ENCODE assay signal across 38 cellular contexts in the genomic region with DNA sequence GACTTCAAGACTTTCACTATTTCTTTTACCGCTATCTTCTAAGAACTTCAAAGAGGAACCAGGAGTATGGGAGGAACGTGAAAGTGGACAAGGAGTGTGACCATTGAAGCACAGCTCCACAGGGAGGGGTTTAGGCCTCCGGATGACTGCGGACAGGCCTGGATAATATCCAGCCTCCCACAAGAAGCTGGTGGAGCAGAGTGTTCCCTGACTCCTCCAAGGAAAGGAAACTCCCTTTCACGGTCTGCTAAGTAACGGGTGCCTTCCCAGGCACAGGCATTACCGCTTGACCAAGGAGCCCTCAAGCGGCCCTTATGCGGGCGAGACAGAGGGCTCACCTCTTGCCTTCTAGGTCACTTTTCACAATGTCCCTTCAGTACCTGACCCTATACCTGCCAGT.
"Had no signal": no experiment of that assay in that cellular context is flagged by ENCODE, and none has a peak within 500 bp of the region (broad histone marks: within the 10 kb centered on the region; RNA-seq: fewer than 3 reads in every experiment).

No MANE protein-coding gene starts in this region.

- H3K9me3 ChIP-seq: MG63, Peyer's patch had no signal

- H3K36me3 ChIP-seq: ascending aorta, cardiac muscle cell, MG63, Peyer's patch, WERI-Rb-1 had no signal

- H3K27me3 ChIP-seq: ascending aorta, cardiac muscle cell, MG63, Peyer's patch had no signal

- DNase-seq: activated CD4-positive, alpha-beta memory T cell treated with anti-CD3 and anti-CD28 coated beads, Interleukin-2, amount 10 ng/mL, durations not matched to agents 7 days and 5 days; activated CD4-positive, alpha-beta T cell treated with anti-CD3 and anti-CD28 coated beads for 1 hour; activated CD4-positive, alpha-beta T cell treated with anti-CD3 and anti-CD28 coated beads for 48 hours; activated CD4-positive, CD25-positive, alpha-beta regulatory T cell; activated CD8-positive, alpha-beta memory T cell treated with anti-CD3 and anti-CD28 coated beads for 24 hours; activated CD8-positive, alpha-beta memory T cell treated with anti-CD3 and anti-CD28 coated beads, Interleukin-2, amount 10 ng/mL, durations not matched to agents 7 days and 5 days; activated CD8-positive, alpha-beta memory T cell treated with anti-CD3 and anti-CD28 coated beads, Interleukin-2, amount 50 U/mL, for 48 hours; activated effector memory CD4-positive, alpha-beta T cell treated with Interleukin-2 at 50 U/mL for 16 hours; activated naive CD4-positive, alpha-beta T cell treated with anti-CD3 and anti-CD28 coated beads, Interleukin-2, amount 50 U/mL, for 16 hours; activated naive CD8-positive, alpha-beta T cell treated with anti-CD3 and anti-CD28 coated beads for 36 hours; activated T-cell treated with anti-CD3 and anti-CD28 coated beads, Interleukin-2, amount 50 U/mL, for 48 hours; amniotic stem cell; Kasumi-1; KG1; MG63; NCI-H1048; NCI-H1105 treated with DMSO at 0.1 percent for 48 hours; NCI-H1436; NCI-H1694 treated with DMSO at 0.1 percent for 48 hours; NCI-H2029; NCI-H2107; NCI-H2171; NCI-H510A; NCI-H526; NCI-H748 treated with DMSO at 0.1 percent for 48 hours; NK-92 treated with Interleukin-12 subunit alpha and Interleukin-12 subunit beta, amount 100 ng/mL, for 24 hours; PC-3; Peyer's patch; SIG-M5; T-cell; T-helper 17 cell; T-helper 9 cell; WERI-Rb-1 had no signal

- H3K4me3 Mint-ChIP-seq: activated CD4-positive, alpha-beta memory T cell treated with anti-CD3 and anti-CD28 coated beads, Interleukin-2, amount 10 ng/mL, durations not matched to agents 7 days and 5 days; activated CD8-positive, alpha-beta memory T cell treated with anti-CD3 and anti-CD28 coated beads, Interleukin-2, amount 10 ng/mL, durations not matched to agents 7 days and 5 days; activated naive CD8-positive, alpha-beta T cell treated with anti-CD3 and anti-CD28 coated beads for 36 hours; T-cell; T-helper 17 cell had no signal

- H3K27me3 Mint-ChIP-seq: activated CD4-positive, alpha-beta memory T cell treated with anti-CD3 and anti-CD28 coated beads, Interleukin-2, amount 10 ng/mL, durations not matched to agents 7 days and 5 days; activated CD8-positive, alpha-beta memory T cell treated with anti-CD3 and anti-CD28 coated beads, Interleukin-2, amount 10 ng/mL, durations not matched to agents 7 days and 5 days; activated naive CD8-positive, alpha-beta T cell treated with anti-CD3 and anti-CD28 coated beads for 36 hours; T-cell; T-helper 17 cell had no signal

- H3K4me1 Mint-ChIP-seq: activated CD4-positive, alpha-beta memory T cell treated with anti-CD3 and anti-CD28 coated beads, Interleukin-2, amount 10 ng/mL, durations not matched to agents 7 days and 5 days; activated CD8-positive, alpha-beta memory T cell treated with anti-CD3 and anti-CD28 coated beads, Interleukin-2, amount 10 ng/mL, durations not matched to agents 7 days and 5 days; activated naive CD8-positive, alpha-beta T cell treated with anti-CD3 and anti-CD28 coated beads for 36 hours; T-cell; T-helper 17 cell had no signal

- ATAC-seq: activated CD8-positive, alpha-beta memory T cell treated with anti-CD3 and anti-CD28 coated beads, Interleukin-2, amount 10 ng/mL, durations not matched to agents 7 days and 5 days; PC-3; Right ventricle myocardium inferior; SK-N-SH treated with all-trans-retinoic acid at 6 μM for 48 hours; T-cell; T-helper 17 cell had no signal

- H3K36me3 Mint-ChIP-seq: activated naive CD8-positive, alpha-beta T cell treated with anti-CD3 and anti-CD28 coated beads for 36 hours; T-cell had no signal

- H3K27ac Mint-ChIP-seq: activated CD4-positive, alpha-beta memory T cell treated with anti-CD3 and anti-CD28 coated beads, Interleukin-2, amount 10 ng/mL, durations not matched to agents 7 days and 5 days; activated CD8-positive, alpha-beta memory T cell treated with anti-CD3 and anti-CD28 coated beads, Interleukin-2, amount 10 ng/mL, durations not matched to agents 7 days and 5 days; activated naive CD8-positive, alpha-beta T cell treated with anti-CD3 and anti-CD28 coated beads for 36 hours; T-cell; T-helper 17 cell had no signal

- H3K4me3 ChIP-seq: ascending aorta, cardiac muscle cell, MG63, Peyer's patch had no signal

- H3K27ac ChIP-seq: ascending aorta, cardiac muscle cell, Peyer's patch, RWPE1, WERI-Rb-1 had no signal

- H3K4me1 ChIP-seq: ascending aorta, Peyer's patch had no signal
